Comparison of ENCODE assay signal across 1 cellular context in genomic region chr7:92836489-92837213, GRCh38.
A peak's percentile ranks its signal among the peaks of the same experiment; 100 is the strongest.
TF ChIP-seq lines count a peak whose summit lies in the region.

Gene CDK6 (minus strand): TSS chr7:92836573. CDS start chr7:92833323, 3,250 bp downstream.

TF ChIP-seq in HepG2, 621 proteins besides CTCF, POLR2A, EP300 and RAD21 (continued from another document and continues in another):
- TF ChIP-seq ZHX1 (CRISPR knock-in tag; IDR thresholded peaks at IDR 0.05; ENCODE audit: low read depth), result no peak
- TF ChIP-seq PHF21A (CRISPR knock-in tag; IDR thresholded peaks at IDR 0.05), result no peak
- no peak for TF ChIP-seq ZNF468 (CRISPR knock-in tag; IDR thresholded peaks at IDR 0.05)
- TF ChIP-seq, protein P1, sequence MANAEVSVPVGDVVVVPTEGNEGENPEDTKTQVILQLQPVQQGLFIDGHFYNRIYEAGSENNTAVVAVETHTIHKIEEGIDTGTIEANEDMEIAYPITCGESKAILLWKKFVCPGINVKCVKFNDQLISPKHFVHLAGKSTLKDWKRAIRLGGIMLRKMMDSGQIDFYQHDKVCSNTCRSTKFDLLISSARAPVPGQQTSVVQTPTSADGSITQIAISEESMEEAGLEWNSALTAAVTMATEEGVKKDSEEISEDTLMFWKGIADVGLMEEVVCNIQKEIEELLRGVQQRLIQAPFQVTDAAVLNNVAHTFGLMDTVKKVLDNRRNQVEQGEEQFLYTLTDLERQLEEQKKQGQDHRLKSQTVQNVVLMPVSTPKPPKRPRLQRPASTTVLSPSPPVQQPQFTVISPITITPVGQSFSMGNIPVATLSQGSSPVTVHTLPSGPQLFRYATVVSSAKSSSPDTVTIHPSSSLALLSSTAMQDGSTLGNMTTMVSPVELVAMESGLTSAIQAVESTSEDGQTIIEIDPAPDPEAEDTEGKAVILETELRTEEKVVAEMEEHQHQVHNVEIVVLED (CRISPR knock-in tag; IDR thresholded peaks at IDR 0.05; ENCODE audit: borderline replicate concordance), result no peak
- TF ChIP-seq ZBTB38 (CRISPR knock-in tag; IDR thresholded peaks at IDR 0.05), result 0 out of 2 replicates have a peak, but pooled peaks have one; percentile 6
- no peak for TF ChIP-seq ZNF552 (CRISPR knock-in tag; IDR thresholded peaks at IDR 0.05; ENCODE audit: borderline replicate concordance)
- TF ChIP-seq RBFOX2 (IDR thresholded peaks at IDR 0.05; ENCODE audit: low read depth, low read length), result peak; percentile 75
- TF ChIP-seq, protein P2, sequence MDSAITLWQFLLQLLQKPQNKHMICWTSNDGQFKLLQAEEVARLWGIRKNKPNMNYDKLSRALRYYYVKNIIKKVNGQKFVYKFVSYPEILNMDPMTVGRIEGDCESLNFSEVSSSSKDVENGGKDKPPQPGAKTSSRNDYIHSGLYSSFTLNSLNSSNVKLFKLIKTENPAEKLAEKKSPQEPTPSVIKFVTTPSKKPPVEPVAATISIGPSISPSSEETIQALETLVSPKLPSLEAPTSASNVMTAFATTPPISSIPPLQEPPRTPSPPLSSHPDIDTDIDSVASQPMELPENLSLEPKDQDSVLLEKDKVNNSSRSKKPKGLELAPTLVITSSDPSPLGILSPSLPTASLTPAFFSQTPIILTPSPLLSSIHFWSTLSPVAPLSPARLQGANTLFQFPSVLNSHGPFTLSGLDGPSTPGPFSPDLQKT (CRISPR knock-in tag; IDR thresholded peaks at IDR 0.05; ENCODE audit: borderline replicate concordance), result no peak
- no peak for TF ChIP-seq ZBTB4 (CRISPR knock-in tag; IDR thresholded peaks at IDR 0.05; ENCODE audit: borderline replicate concordance)
- TF ChIP-seq AGO1 (IDR thresholded peaks at IDR 0.05; ENCODE audit: low read depth, low read length, poor library complexity, severe bottlenecking), result no peak
- TF ChIP-seq, protein P3, sequence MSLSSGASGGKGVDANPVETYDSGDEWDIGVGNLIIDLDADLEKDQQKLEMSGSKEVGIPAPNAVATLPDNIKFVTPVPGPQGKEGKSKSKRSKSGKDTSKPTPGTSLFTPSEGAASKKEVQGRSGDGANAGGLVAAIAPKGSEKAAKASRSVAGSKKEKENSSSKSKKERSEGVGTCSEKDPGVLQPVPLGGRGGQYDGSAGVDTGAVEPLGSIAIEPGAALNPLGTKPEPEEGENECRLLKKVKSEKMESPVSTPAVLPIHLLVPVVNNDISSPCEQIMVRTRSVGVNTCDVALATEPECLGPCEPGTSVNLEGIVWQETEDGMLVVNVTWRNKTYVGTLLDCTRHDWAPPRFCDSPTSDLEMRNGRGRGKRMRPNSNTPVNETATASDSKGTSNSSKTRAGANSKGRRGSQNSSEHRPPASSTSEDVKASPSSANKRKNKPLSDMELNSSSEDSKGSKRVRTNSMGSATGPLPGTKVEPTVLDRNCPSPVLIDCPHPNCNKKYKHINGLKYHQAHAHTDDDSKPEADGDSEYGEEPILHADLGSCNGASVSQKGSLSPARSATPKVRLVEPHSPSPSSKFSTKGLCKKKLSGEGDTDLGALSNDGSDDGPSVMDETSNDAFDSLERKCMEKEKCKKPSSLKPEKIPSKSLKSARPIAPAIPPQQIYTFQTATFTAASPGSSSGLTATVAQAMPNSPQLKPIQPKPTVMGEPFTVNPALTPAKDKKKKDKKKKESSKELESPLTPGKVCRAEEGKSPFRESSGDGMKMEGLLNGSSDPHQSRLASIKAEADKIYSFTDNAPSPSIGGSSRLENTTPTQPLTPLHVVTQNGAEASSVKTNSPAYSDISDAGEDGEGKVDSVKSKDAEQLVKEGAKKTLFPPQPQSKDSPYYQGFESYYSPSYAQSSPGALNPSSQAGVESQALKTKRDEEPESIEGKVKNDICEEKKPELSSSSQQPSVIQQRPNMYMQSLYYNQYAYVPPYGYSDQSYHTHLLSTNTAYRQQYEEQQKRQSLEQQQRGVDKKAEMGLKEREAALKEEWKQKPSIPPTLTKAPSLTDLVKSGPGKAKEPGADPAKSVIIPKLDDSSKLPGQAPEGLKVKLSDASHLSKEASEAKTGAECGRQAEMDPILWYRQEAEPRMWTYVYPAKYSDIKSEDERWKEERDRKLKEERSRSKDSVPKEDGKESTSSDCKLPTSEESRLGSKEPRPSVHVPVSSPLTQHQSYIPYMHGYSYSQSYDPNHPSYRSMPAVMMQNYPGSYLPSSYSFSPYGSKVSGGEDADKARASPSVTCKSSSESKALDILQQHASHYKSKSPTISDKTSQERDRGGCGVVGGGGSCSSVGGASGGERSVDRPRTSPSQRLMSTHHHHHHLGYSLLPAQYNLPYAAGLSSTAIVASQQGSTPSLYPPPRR (CRISPR knock-in tag; IDR thresholded peaks at IDR 0.05; ENCODE audit: borderline replicate concordance), result peak; percentile 19; the same call in 1 of the 2 replicates
- TF ChIP-seq ZNF274 (CRISPR knock-in tag; IDR thresholded peaks at IDR 0.05), result no peak
- no peak for TF ChIP-seq ZSCAN29 (CRISPR knock-in tag; conservative IDR thresholded peaks at IDR 0.05)
- no peak for TF ChIP-seq AHR (CRISPR knock-in tag; IDR thresholded peaks at IDR 0.05)
- no peak for TF ChIP-seq U2AF1 (optimal IDR thresholded peaks at IDR 0.05; ENCODE audit: low read depth, low read length)
- no peak for TF ChIP-seq IRX3 (CRISPR knock-in tag; IDR thresholded peaks at IDR 0.05; ENCODE audit: borderline replicate concordance, low read depth)
- TF ChIP-seq ZFP90 (CRISPR knock-in tag; IDR thresholded peaks at IDR 0.05; ENCODE audit: borderline replicate concordance), result no peak
- TF ChIP-seq U2AF2 (IDR thresholded peaks at IDR 0.05; ENCODE audit: low read depth, low read length), result no peak
- peak; percentile 63 for TF ChIP-seq BRD4 (CRISPR knock-in tag; IDR thresholded peaks at IDR 0.05)
- no peak for TF ChIP-seq THYN1 (CRISPR knock-in tag; IDR thresholded peaks at IDR 0.05; ENCODE audit: borderline replicate concordance, low read depth)
- TF ChIP-seq, protein P4, sequence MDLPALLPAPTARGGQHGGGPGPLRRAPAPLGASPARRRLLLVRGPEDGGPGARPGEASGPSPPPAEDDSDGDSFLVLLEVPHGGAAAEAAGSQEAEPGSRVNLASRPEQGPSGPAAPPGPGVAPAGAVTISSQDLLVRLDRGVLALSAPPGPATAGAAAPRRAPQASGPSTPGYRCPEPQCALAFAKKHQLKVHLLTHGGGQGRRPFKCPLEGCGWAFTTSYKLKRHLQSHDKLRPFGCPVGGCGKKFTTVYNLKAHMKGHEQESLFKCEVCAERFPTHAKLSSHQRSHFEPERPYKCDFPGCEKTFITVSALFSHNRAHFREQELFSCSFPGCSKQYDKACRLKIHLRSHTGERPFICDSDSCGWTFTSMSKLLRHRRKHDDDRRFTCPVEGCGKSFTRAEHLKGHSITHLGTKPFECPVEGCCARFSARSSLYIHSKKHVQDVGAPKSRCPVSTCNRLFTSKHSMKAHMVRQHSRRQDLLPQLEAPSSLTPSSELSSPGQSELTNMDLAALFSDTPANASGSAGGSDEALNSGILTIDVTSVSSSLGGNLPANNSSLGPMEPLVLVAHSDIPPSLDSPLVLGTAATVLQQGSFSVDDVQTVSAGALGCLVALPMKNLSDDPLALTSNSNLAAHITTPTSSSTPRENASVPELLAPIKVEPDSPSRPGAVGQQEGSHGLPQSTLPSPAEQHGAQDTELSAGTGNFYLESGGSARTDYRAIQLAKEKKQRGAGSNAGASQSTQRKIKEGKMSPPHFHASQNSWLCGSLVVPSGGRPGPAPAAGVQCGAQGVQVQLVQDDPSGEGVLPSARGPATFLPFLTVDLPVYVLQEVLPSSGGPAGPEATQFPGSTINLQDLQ (CRISPR knock-in tag; IDR thresholded peaks at IDR 0.05), result no peak
- no peak; the same call in 1 of the 2 replicates for TF ChIP-seq MXD4 (CRISPR knock-in tag; IDR thresholded peaks at IDR 0.05)
- TF ChIP-seq PHB2 (IDR thresholded peaks at IDR 0.05; ENCODE audit: partially characterized antibody), result no peak
- TF ChIP-seq DNMT3B (CRISPR knock-in tag; conservative IDR thresholded peaks at IDR 0.05), result no peak
- TF ChIP-seq ETV6 (CRISPR knock-in tag; conservative IDR thresholded peaks at IDR 0.05), result no peak
- no peak for TF ChIP-seq SSRP1 (CRISPR knock-in tag; IDR thresholded peaks at IDR 0.05)
- TF ChIP-seq GABPA (IDR thresholded peaks at IDR 0.05; ENCODE audit: low read depth, low read length), result no peak
- TF ChIP-seq GABPA (CRISPR knock-in tag; IDR thresholded peaks at IDR 0.05; ENCODE audit: low read depth), result 0 out of 2 replicates have a peak, but pooled peaks have one; percentile 22
- TF ChIP-seq TAF1 (CRISPR knock-in tag; IDR thresholded peaks at IDR 0.05), result peak; percentile 44; the same call in 1 of the 2 replicates
- no peak for TF ChIP-seq IRF1 (CRISPR knock-in tag; IDR thresholded peaks at IDR 0.05; ENCODE audit: low read depth)
- TF ChIP-seq RAD51 (IDR thresholded peaks at IDR 0.05; ENCODE audit: borderline replicate concordance), result no peak
- TF ChIP-seq, protein P5, sequence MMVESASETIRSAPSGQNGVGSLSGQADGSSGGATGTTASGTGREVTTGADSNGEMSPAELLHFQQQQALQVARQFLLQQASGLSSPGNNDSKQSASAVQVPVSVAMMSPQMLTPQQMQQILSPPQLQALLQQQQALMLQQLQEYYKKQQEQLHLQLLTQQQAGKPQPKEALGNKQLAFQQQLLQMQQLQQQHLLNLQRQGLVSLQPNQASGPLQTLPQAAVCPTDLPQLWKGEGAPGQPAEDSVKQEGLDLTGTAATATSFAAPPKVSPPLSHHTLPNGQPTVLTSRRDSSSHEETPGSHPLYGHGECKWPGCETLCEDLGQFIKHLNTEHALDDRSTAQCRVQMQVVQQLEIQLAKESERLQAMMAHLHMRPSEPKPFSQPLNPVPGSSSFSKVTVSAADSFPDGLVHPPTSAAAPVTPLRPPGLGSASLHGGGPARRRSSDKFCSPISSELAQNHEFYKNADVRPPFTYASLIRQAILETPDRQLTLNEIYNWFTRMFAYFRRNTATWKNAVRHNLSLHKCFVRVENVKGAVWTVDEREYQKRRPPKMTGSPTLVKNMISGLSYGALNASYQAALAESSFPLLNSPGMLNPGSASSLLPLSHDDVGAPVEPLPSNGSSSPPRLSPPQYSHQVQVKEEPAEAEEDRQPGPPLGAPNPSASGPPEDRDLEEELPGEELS (CRISPR knock-in tag; IDR thresholded peaks at IDR 0.05), result peak; percentile 15; the same call in 1 of the 2 replicates
- TF ChIP-seq MTF1 (CRISPR knock-in tag; IDR thresholded peaks at IDR 0.05), result no peak
- no peak for TF ChIP-seq ZNF350 (CRISPR knock-in tag; IDR thresholded peaks at IDR 0.05; ENCODE audit: borderline replicate concordance, low read depth)
- TF ChIP-seq, protein P6, sequence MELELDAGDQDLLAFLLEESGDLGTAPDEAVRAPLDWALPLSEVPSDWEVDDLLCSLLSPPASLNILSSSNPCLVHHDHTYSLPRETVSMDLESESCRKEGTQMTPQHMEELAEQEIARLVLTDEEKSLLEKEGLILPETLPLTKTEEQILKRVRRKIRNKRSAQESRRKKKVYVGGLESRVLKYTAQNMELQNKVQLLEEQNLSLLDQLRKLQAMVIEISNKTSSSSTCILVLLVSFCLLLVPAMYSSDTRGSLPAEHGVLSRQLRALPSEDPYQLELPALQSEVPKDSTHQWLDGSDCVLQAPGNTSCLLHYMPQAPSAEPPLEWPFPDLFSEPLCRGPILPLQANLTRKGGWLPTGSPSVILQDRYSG (CRISPR knock-in tag; IDR thresholded peaks at IDR 0.05), result no peak
- no peak for TF ChIP-seq ZNF136 (CRISPR knock-in tag; IDR thresholded peaks at IDR 0.05; ENCODE audit: low read depth)
- TF ChIP-seq NR0B2 (CRISPR knock-in tag; IDR thresholded peaks at IDR 0.05), result peak; percentile 72; the same call in 1 of the 2 replicates
